In genomic region chr11:33704240-33705002, GRCh38 we compare ENCODE assay signal across 2 cellular contexts.
TF ChIP-seq lines count a peak whose summit lies in the region.

No MANE protein-coding gene starts in this region.

TF ChIP-seq in liver, 16 proteins besides CTCF, POLR2A, EP300 and RAD21 (continued from another document):
- TF ChIP-seq REST (IDR thresholded peaks at IDR 0.05) (no peak), NR2F2 (IDR thresholded peaks at IDR 0.05) (no peak), JUND (IDR thresholded peaks at IDR 0.05) (no peak), TAF1 (conservative IDR thresholded peaks at IDR 0.05) (no peak), FOXA1 (IDR thresholded peaks at IDR 0.05) (no peak), HNF4A (conservative IDR thresholded peaks at IDR 0.05) (no peak), ATF3 (IDR thresholded peaks at IDR 0.05) (no peak), ZBTB33 (IDR thresholded peaks at IDR 0.05) (no peak), HNF4G (IDR thresholded peaks at IDR 0.05) (no peak), RXRA (IDR thresholded peaks at IDR 0.05) (no peak), FOXA2 (IDR thresholded peaks at IDR 0.05) (no peak), YY1 (IDR thresholded peaks at IDR 0.05) (no peak), GABPA (IDR thresholded peaks at IDR 0.05 in 1 of 2, conservative IDR thresholded peaks at IDR 0.05 in 1 of 2) (no peak), MAX (IDR thresholded peaks at IDR 0.05) (no peak), EGR1 (IDR thresholded peaks at IDR 0.05; ENCODE audit: low read depth in 2 of 2) (no peak)

TF ChIP-seq in HepG2, 621 proteins besides CTCF, POLR2A, EP300 and RAD21 (continued from another document):
- TF ChIP-seq ATF5 (CRISPR knock-in tag; IDR thresholded peaks at IDR 0.05; ENCODE audit: low read depth) (no peak), E2F1 (CRISPR knock-in tag; IDR thresholded peaks at IDR 0.05) (no peak), ZNF597 (CRISPR knock-in tag; IDR thresholded peaks at IDR 0.05) (no peak), ZNF326 (CRISPR knock-in tag; IDR thresholded peaks at IDR 0.05; ENCODE audit: borderline replicate concordance) (no peak), ZNF775 (CRISPR knock-in tag; IDR thresholded peaks at IDR 0.05; ENCODE audit: borderline replicate concordance) (no peak), KLF6 (CRISPR knock-in tag; IDR thresholded peaks at IDR 0.05) (no peak), ZNF446 (CRISPR knock-in tag; IDR thresholded peaks at IDR 0.05) (no peak), ZNF331 (CRISPR knock-in tag; IDR thresholded peaks at IDR 0.05) (no peak), ZBTB34 (CRISPR knock-in tag; IDR thresholded peaks at IDR 0.05) (no peak), ZBTB44 (CRISPR knock-in tag; IDR thresholded peaks at IDR 0.05) (no peak), PHB2 (IDR thresholded peaks at IDR 0.05; ENCODE audit: partially characterized antibody) (no peak), KDM2A (CRISPR knock-in tag; IDR thresholded peaks at IDR 0.05; ENCODE audit: borderline replicate concordance, low read depth) (no peak), GPBP1L1 (CRISPR knock-in tag; IDR thresholded peaks at IDR 0.05) (no peak)
